1 cellular context compared by ENCODE assay signal in genomic region chr6:168355716-168356522, GRCh38.
TF ChIP-seq lines count a peak whose summit lies in the region.

No MANE protein-coding gene starts in this region.

TF ChIP-seq in HepG2, 621 proteins besides CTCF, POLR2A, EP300 and RAD21 (continued from another document):
- TF ChIP-seq ZKSCAN8 (CRISPR knock-in tag; IDR thresholded peaks at IDR 0.05; ENCODE audit: borderline replicate concordance), result no peak
- no peak for TF ChIP-seq ZNF329 (CRISPR knock-in tag; IDR thresholded peaks at IDR 0.05; ENCODE audit: low read depth)
- peak; percentile 78; the same call in 1 of the 2 replicates for TF ChIP-seq EED (CRISPR knock-in tag; IDR thresholded peaks at IDR 0.05)
- no peak; the same call in 1 of the 2 replicates for TF ChIP-seq NFKB2 (CRISPR knock-in tag; IDR thresholded peaks at IDR 0.05; ENCODE audit: borderline replicate concordance)
- TF ChIP-seq, protein P1, sequence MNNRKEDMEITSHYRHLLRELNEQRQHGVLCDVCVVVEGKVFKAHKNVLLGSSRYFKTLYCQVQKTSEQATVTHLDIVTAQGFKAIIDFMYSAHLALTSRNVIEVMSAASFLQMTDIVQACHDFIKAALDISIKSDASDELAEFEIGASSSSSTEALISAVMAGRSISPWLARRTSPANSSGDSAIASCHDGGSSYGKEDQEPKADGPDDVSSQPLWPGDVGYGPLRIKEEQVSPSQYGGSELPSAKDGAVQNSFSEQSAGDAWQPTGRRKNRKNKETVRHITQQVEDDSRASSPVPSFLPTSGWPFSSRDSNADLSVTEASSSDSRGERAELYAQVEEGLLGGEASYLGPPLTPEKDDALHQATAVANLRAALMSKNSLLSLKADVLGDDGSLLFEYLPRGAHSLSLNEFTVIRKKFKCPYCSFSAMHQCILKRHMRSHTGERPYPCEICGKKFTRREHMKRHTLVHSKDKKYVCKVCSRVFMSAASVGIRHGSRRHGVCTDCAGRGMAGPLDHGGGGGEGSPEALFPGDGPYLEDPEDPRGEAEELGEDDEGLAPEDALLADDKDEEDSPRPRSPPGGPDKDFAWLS (CRISPR knock-in tag; IDR thresholded peaks at IDR 0.05; ENCODE audit: borderline replicate concordance), result no peak
- no peak for TF ChIP-seq KLF6 (CRISPR knock-in tag; IDR thresholded peaks at IDR 0.05)
- no peak for TF ChIP-seq MXI1 (IDR thresholded peaks at IDR 0.05; ENCODE audit: borderline replicate concordance, low read depth, low read length)
- TF ChIP-seq POLR2AphosphoS2 (IDR thresholded peaks at IDR 0.05; ENCODE audit: low read depth, low read length), result no peak
- no peak; the same call in 1 of the 2 replicates for TF ChIP-seq ZSCAN25 (CRISPR knock-in tag; IDR thresholded peaks at IDR 0.05)
- peak; percentile 48; the same call in 1 of the 2 replicates for TF ChIP-seq RXRA (CRISPR knock-in tag; IDR thresholded peaks at IDR 0.05)
- TF ChIP-seq ZNF616 (CRISPR knock-in tag; IDR thresholded peaks at IDR 0.05; ENCODE audit: low read depth), result 0 out of 2 replicates have a peak, but pooled peaks have one; percentile 62
- TF ChIP-seq ZNF335 (CRISPR knock-in tag; IDR thresholded peaks at IDR 0.05), result no peak
- TF ChIP-seq ZNF124 (CRISPR knock-in tag; IDR thresholded peaks at IDR 0.05), result no peak
- no peak for TF ChIP-seq LCORL (IDR thresholded peaks at IDR 0.05)
- peak; percentile 67 for TF ChIP-seq LCORL (CRISPR knock-in tag; IDR thresholded peaks at IDR 0.05)
- TF ChIP-seq ZMAT3 (CRISPR knock-in tag; conservative IDR thresholded peaks at IDR 0.05), result no peak
- 0 out of 2 replicates have a peak, but pooled peaks have one; percentile 10 for TF ChIP-seq ZNF646 (CRISPR knock-in tag; IDR thresholded peaks at IDR 0.05)
- TF ChIP-seq NR2F1 (CRISPR knock-in tag; IDR thresholded peaks at IDR 0.05), result no peak
- no peak for TF ChIP-seq SATB2 (CRISPR knock-in tag; IDR thresholded peaks at IDR 0.05)
- TF ChIP-seq ZNF382 (CRISPR knock-in tag; IDR thresholded peaks at IDR 0.05; ENCODE audit: borderline replicate concordance), result no peak
